19 cellular contexts compared by ENCODE assay signal in the genomic region with DNA sequence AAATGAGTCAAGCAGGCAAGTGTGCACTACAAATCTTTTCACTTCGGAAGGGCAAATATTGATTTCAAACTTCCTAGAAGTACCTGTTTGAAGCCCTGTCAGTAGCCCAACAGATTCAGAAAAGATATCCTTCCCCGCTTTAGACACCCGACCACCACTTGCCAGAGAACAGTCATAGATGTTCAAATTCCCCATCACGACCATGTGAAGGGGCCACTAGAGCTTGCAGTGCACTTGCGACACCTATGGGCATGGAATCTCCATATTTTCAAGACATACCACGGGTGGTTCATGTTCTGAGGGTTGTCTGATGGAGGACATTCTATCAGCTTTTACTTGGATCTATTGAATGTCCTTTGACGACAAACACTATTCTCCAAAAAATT. TPM values are rescaled to one million over a fixed set of nuclear protein-coding genes. Genes with fewer than 3 reads are reported as not detected.
DNase-seq lines count a peak whose midpoint lies in the region; ATAC-seq, FAIRE-seq and TF ChIP-seq lines count a peak whose summit lies in the region.
"Had no signal": no experiment of that assay in that cellular context is flagged by ENCODE, and none has a peak within 500 bp of the region (broad histone marks: within the 10 kb centered on the region; RNA-seq: fewer than 3 reads in every experiment).

No MANE protein-coding gene starts in this region.

- no peaks in the 10 kb centered on the region for H3K79me2 ChIP-seq in PC-3 (ENCODE audit: low read length)

- no peak for TF ChIP-seq EP300 in A549 (IDR thresholded peaks at IDR 0.05)

- H3K9me3 Mint-ChIP-seq in HFFc6 (no peaks in the 10 kb centered on the region), nephron progenitor cell (peaks cover 11% of the 10 kb centered on the region)
- peaks cover 5% of the 10 kb centered on the region for H3K9me3 Mint-ChIP-seq in activated CD4-positive, alpha-beta memory T cell treated with anti-CD3 and anti-CD28 coated beads, Interleukin-2, amount 10 ng/mL, durations not matched to agents 7 days and 5 days
- H3K9me3 Mint-ChIP-seq: activated naive CD8-positive, alpha-beta T cell treated with anti-CD3 and anti-CD28 coated beads, Interleukin-2, amount 50 U/mL, for 24 hours; central memory CD8-positive, alpha-beta T cell had no signal

- peaks cover 2% of the 10 kb centered on the region; the same call in 1 of the 2 replicates for H3K27me3 Mint-ChIP-seq in HFFc6 (ENCODE audit: insufficient read depth)
- peaks cover 12% of the 10 kb centered on the region for H3K27me3 Mint-ChIP-seq in activated CD4-positive, alpha-beta memory T cell treated with anti-CD3 and anti-CD28 coated beads, Interleukin-2, amount 10 ng/mL, durations not matched to agents 7 days and 5 days
- H3K27me3 Mint-ChIP-seq in nephron progenitor cell (ENCODE audit: low read depth, poor library complexity): peaks cover 19% of the 10 kb centered on the region
- H3K27me3 Mint-ChIP-seq: activated CD4-positive, alpha-beta T cell treated with anti-CD3 and anti-CD28 coated beads for 36 hours; activated naive CD8-positive, alpha-beta T cell treated with anti-CD3 and anti-CD28 coated beads, Interleukin-2, amount 50 U/mL, for 24 hours had no signal

- no peaks in the 10 kb centered on the region for H3K27me3 ChIP-seq in PC-3 (ENCODE audit: low read length)

- peak; percentile 37 to 52; a peak in 3 of 5 replicates for TF ChIP-seq RAD21 in A549 (conservative IDR thresholded peaks at IDR 0.05 in 1 of 2, IDR thresholded peaks at IDR 0.05 in 1 of 2)

- WGBS in A549 (ENCODE audit: missing lambda C conversion rate): 64% methylated on average over 7 of the region's 7 CpGs

- no peak for FAIRE-seq in A549 (lab: Jason Lieb, UNC)
- FAIRE-seq: H54 had no signal

- H3K9me2 ChIP-seq in PC-3 (replicated peaks; ENCODE audit: low read length): no peaks in the 10 kb centered on the region

- H3K9me3 ChIP-seq in A549 (no peaks in the 10 kb centered on the region), PC-3 (ENCODE audit: low read length) (no peaks in the 10 kb centered on the region), mucosa of descending colon (no peaks in the 10 kb centered on the region)

- H3K4me3 ChIP-seq in A549 (no peak overlapping the region), PC-3 (ENCODE audit: low read length) (no peak overlapping the region), choroid plexus epithelial cell (ENCODE audit: low read depth, low read length) (no peak overlapping the region), mucosa of descending colon (no peak overlapping the region)

- H3K4me1 Mint-ChIP-seq in HFFc6 (ENCODE audit: low read depth) (peaks cover 25% of the 10 kb centered on the region), nephron progenitor cell (peaks cover 18% of the 10 kb centered on the region)
- peaks cover 31% of the 10 kb centered on the region for H3K4me1 Mint-ChIP-seq in activated CD4-positive, alpha-beta memory T cell treated with anti-CD3 and anti-CD28 coated beads, Interleukin-2, amount 10 ng/mL, durations not matched to agents 7 days and 5 days
- H3K4me1 Mint-ChIP-seq: activated naive CD8-positive, alpha-beta T cell treated with anti-CD3 and anti-CD28 coated beads, Interleukin-2, amount 50 U/mL, for 24 hours had no signal

- TF ChIP-seq CTCF in A549 (IDR thresholded peaks at IDR 0.05) (peak; percentile 14; the same call in 1 of the 3 replicates), HFFc6 (IDR thresholded peaks at IDR 0.05) (peak; percentile 52; the same call in 1 of the 2 replicates), PC-3 (conservative IDR thresholded peaks at IDR 0.05; ENCODE audit: low read depth, low read length) (peak; percentile 60), choroid plexus epithelial cell (conservative IDR thresholded peaks at IDR 0.05; ENCODE audit: low read depth, low read length) (peak; percentile 34), nephron progenitor cell (IDR thresholded peaks at IDR 0.05) (no peak), mucosa of descending colon (IDR thresholded peaks at IDR 0.05) (no peak)

- intact Hi-C loops in PC-3 (cut with micrococcal nuclease) (loop anchor here (1.0 kb wide), 1 partner anchor 81 kb away; no protein-coding TSS in a partner anchor), mucosa of descending colon (cut with DNase I, micrococcal nuclease) (no loop called here)

- DNase-seq in A549 (ENCODE audit: low read depth in 1 of 2, low spot score in 1 of 2) (no peak), HFFc6 (no peak), PC-3 (peak; percentile 43), choroid plexus epithelial cell (ENCODE audit: low read depth) (peak; percentile 48), nephron progenitor cell (no peak), mucosa of descending colon (no peak)
- DNase-seq in activated CD4-positive, alpha-beta memory T cell treated with anti-CD3 and anti-CD28 coated beads, Interleukin-2, amount 10 ng/mL, durations not matched to agents 7 days and 5 days: no peak
- DNase-seq: activated CD4-positive, alpha-beta T cell treated with anti-CD3 and anti-CD28 coated beads for 36 hours; activated naive CD8-positive, alpha-beta T cell treated with anti-CD3 and anti-CD28 coated beads, Interleukin-2, amount 50 U/mL, for 24 hours; hippocampal formation; left colon; NCI-H2081; NCI-H774; T-cell had no signal

- H3K27ac ChIP-seq in A549: no peak overlapping the region; a peak in 1 of 6 replicates
- H3K27ac ChIP-seq in PC-3 (ENCODE audit: low read length): no peak overlapping the region

- POLR2A ChIA-PET in A549 (lab: Yijun Ruan, JAX): interaction anchor here (0.6 kb wide), 1 partner anchor 22 kb away, joined by 4 read pairs; no protein-coding TSS in a partner anchor
- POLR2A ChIA-PET in PC-3 (lab: Charles Lee; ENCODE audit: unreplicated experiment): no interaction called here
- POLR2A ChIA-PET in activated CD4-positive, alpha-beta memory T cell treated with anti-CD3 and anti-CD28 coated beads, Interleukin-2, amount 10 ng/mL, durations not matched to agents 7 days and 5 days (lab: Charles Lee): no interaction called here

- TF ChIP-seq POLR2A in A549 (IDR thresholded peaks at IDR 0.05; ENCODE audit: low read length): no peak

- H3K4me2 ChIP-seq in A549 (no peak overlapping the region), PC-3 (ENCODE audit: low read length) (no peak overlapping the region)

- CTCF ChIA-PET in A549 (lab: Yijun Ruan, JAX): interaction anchor here (0.6 to 16.3 kb wide), 10 partner anchors 11 to 362 kb away, joined by 3 to 170 read pairs (median 18); no protein-coding TSS in a partner anchor
- CTCF ChIA-PET in PC-3 (lab: Charles Lee): no interaction called here
- CTCF ChIA-PET in activated CD4-positive, alpha-beta memory T cell treated with anti-CD3 and anti-CD28 coated beads, Interleukin-2, amount 10 ng/mL, durations not matched to agents 7 days and 5 days (lab: Charles Lee): interaction anchor here (1.2 to 1.3 kb wide), 2 partner anchors 38 to 96 kb away, joined by 3 to 4 read pairs; no protein-coding TSS in a partner anchor

- H3K4me3 Mint-ChIP-seq in HFFc6 (peak overlapping the region; percentile 44), nephron progenitor cell (no peak overlapping the region)
- no peak overlapping the region for H3K4me3 Mint-ChIP-seq in activated CD4-positive, alpha-beta memory T cell treated with anti-CD3 and anti-CD28 coated beads, Interleukin-2, amount 10 ng/mL, durations not matched to agents 7 days and 5 days
- H3K4me3 Mint-ChIP-seq: activated CD4-positive, alpha-beta T cell treated with anti-CD3 and anti-CD28 coated beads for 36 hours; activated naive CD8-positive, alpha-beta T cell treated with anti-CD3 and anti-CD28 coated beads, Interleukin-2, amount 50 U/mL, for 24 hours; central memory CD8-positive, alpha-beta T cell; T-cell had no signal

- no TSS peak for BruUV-seq in PC-3 (replicated peaks; lab: Mats Ljungman, UMichigan)

- H3K27ac Mint-ChIP-seq in HFFc6: peak overlapping the region; percentile 4; the same call in 1 of the 2 replicates
- H3K27ac Mint-ChIP-seq in activated CD4-positive, alpha-beta memory T cell treated with anti-CD3 and anti-CD28 coated beads, Interleukin-2, amount 10 ng/mL, durations not matched to agents 7 days and 5 days: no peak overlapping the region
- no peak overlapping the region for H3K27ac Mint-ChIP-seq in nephron progenitor cell
- H3K27ac Mint-ChIP-seq: activated CD4-positive, alpha-beta T cell treated with anti-CD3 and anti-CD28 coated beads for 36 hours; activated naive CD8-positive, alpha-beta T cell treated with anti-CD3 and anti-CD28 coated beads, Interleukin-2, amount 50 U/mL, for 24 hours; T-cell had no signal

- no peak overlapping the region for H3K9ac ChIP-seq in PC-3 (ENCODE audit: low read length)

- ATAC-seq in A549 (peak in 1 of 2 experiments; percentile 39; a peak in 3 of 6 replicates), PC-3 (peak; percentile 59), HG03460 (IDR thresholded peaks at IDR 0.05; ENCODE audit: unreplicated experiment) (no peak), mucosa of descending colon (no peak)
- ATAC-seq: activated CD4-positive, alpha-beta T cell treated with anti-CD3 and anti-CD28 coated beads for 36 hours; activated naive CD8-positive, alpha-beta T cell treated with anti-CD3 and anti-CD28 coated beads, Interleukin-2, amount 50 U/mL, for 24 hours; left colon; T-cell had no signal

- H3F3A ChIP-seq in PC-3 (ENCODE audit: low read length, unreplicated experiment): no peaks in the 10 kb centered on the region

- no peaks in the 10 kb centered on the region for H4K20me1 ChIP-seq in PC-3 (ENCODE audit: low read length)

- H3K36me3 Mint-ChIP-seq in HFFc6 (ENCODE audit: low read depth) (no peaks in the 10 kb centered on the region), nephron progenitor cell (ENCODE audit: low read depth) (no peaks in the 10 kb centered on the region)
- H3K36me3 Mint-ChIP-seq in activated CD4-positive, alpha-beta memory T cell treated with anti-CD3 and anti-CD28 coated beads, Interleukin-2, amount 10 ng/mL, durations not matched to agents 7 days and 5 days (ENCODE audit: low read depth): peaks cover 2% of the 10 kb centered on the region

- H3K4me1 ChIP-seq in A549 (peaks cover 8% of the 10 kb centered on the region; the same call in 2 of the 3 replicates), PC-3 (ENCODE audit: insufficient read depth, low read length) (peaks cover 7% of the 10 kb centered on the region; the same call in 1 of the 2 replicates), mucosa of descending colon (ENCODE audit: low read depth) (no peaks in the 10 kb centered on the region)

- H2AFZ ChIP-seq in PC-3 (ENCODE audit: low read length): no peak overlapping the region

- H3K36me3 ChIP-seq in PC-3 (ENCODE audit: low read depth, low read length) (no peaks in the 10 kb centered on the region), mucosa of descending colon (ENCODE audit: low read depth) (no peaks in the 10 kb centered on the region)

RNA-seq across cellular contexts. Expression of a gene that starts 23.8 kb away (rescaled TPM):
- polyA plus RNA-seq in A549 (2011; rRNA removed) (not detected in 2 replicates), A549 (2017; fragmentation: RNase III; extraction: RNeasy Plus Mini Kit Qiagen cat#74134 plus additional on column Dnase treatment) (not detected in 3 replicates)
- not detected in 2 replicates for polyA plus RNA-seq in A549 (2012; cell fraction: cytosol; rRNA removed)
- polyA plus RNA-seq in A549 (2012; cell fraction: nucleus; rRNA removed): 0.12 and 0.15 TPM in 2 replicates
- not detected in 2 replicates for polyA minus RNA-seq in A549 (2011; rRNA and poly(A)+ RNA removed)
- total RNA-seq in HFFc6 (2021; fragmentation: NEBNext Ultra II Directional; extraction: Animal tissue kit (Norgen Biotek cat#: 25700)): not detected
- total RNA-seq in PC-3 (2014; rRNA removed) (not detected in 2 replicates), mucosa of descending colon (1 to 10 TPM; 3.0 to 6.5 (median 4.3) TPM)
- 100 to 1,000 TPM; 569 to 599 TPM for total RNA-seq in activated CD4-positive, alpha-beta memory T cell treated with anti-CD3 and anti-CD28 coated beads, Interleukin-2, amount 10 ng/mL, durations not matched to agents 7 days and 5 days
- total RNA-seq: epithelial cell of proximal tubule, progenitor cell of endocrine pancreas had no signal

RNA-seq across cellular contexts. Expression of a gene that starts 35.8 kb away (rescaled TPM):
- polyA plus RNA-seq in A549 (2011; rRNA removed) (1.8 and 2.6 TPM in 2 replicates), A549 (2017; fragmentation: RNase III; extraction: RNeasy Plus Mini Kit Qiagen cat#74134 plus additional on column Dnase treatment) (11.1 to 20.7 TPM (median 20.0 TPM) in 3 replicates)
- 13.2 and 22.4 TPM in 2 replicates for polyA plus RNA-seq in A549 (2012; cell fraction: cytosol; rRNA removed)
- polyA plus RNA-seq in A549 (2012; cell fraction: nucleus; rRNA removed): 19.3 and 20.6 TPM in 2 replicates
- 2.4 and 3.4 TPM in 2 replicates for polyA minus RNA-seq in A549 (2011; rRNA and poly(A)+ RNA removed)
- total RNA-seq in HFFc6 (2021; fragmentation: NEBNext Ultra II Directional; extraction: Animal tissue kit (Norgen Biotek cat#: 25700)): 10 to 100 TPM; 34.4 to 53.0 (median 45.5) TPM
- total RNA-seq in PC-3 (2014; rRNA removed) (0.04 TPM in 1 of 2 replicates, not detected in the other), mucosa of descending colon (1 to 10 TPM; 1.9 to 8.7 (median 2.8) TPM)
- total RNA-seq in activated CD4-positive, alpha-beta memory T cell treated with anti-CD3 and anti-CD28 coated beads, Interleukin-2, amount 10 ng/mL, durations not matched to agents 7 days and 5 days: under 1 TPM; 0.55 to 0.78 TPM
- total RNA-seq: activated CD4-positive, alpha-beta T cell treated with anti-CD3 and anti-CD28 coated beads for 36 hours had no signal

RNA-seq across cellular contexts. Expression of a gene that starts 50.0 kb away (rescaled TPM):
- polyA plus RNA-seq in A549 (2011; rRNA removed) (not detected in 2 replicates), A549 (2017; fragmentation: RNase III; extraction: RNeasy Plus Mini Kit Qiagen cat#74134 plus additional on column Dnase treatment) (0.08 TPM in 1 of 3 replicates, not detected in the others)
- polyA plus RNA-seq in A549 (2012; cell fraction: cytosol; rRNA removed): 0.01 TPM in 1 of 2 replicates, not detected in the other
- not detected in 2 replicates for polyA plus RNA-seq in A549 (2012; cell fraction: nucleus; rRNA removed)
- polyA minus RNA-seq in A549 (2011; rRNA and poly(A)+ RNA removed): not detected in 2 replicates
- total RNA-seq in HFFc6 (2021; fragmentation: NEBNext Ultra II Directional; extraction: Animal tissue kit (Norgen Biotek cat#: 25700)): not detected
- total RNA-seq in PC-3 (2014; rRNA removed) (not detected in 2 replicates), mucosa of descending colon (1 to 10 TPM in 2 of 3 donors, not detected in 1; 1.3 to 2.2 TPM)
- not detected for total RNA-seq in activated CD4-positive, alpha-beta memory T cell treated with anti-CD3 and anti-CD28 coated beads, Interleukin-2, amount 10 ng/mL, durations not matched to agents 7 days and 5 days
- total RNA-seq: activated CD4-positive, alpha-beta T cell treated with anti-CD3 and anti-CD28 coated beads for 36 hours; epithelial cell of proximal tubule; left colon; progenitor cell of endocrine pancreas had no signal

Comparison
In these comparisons a context has a peak if more than half of its experiments do, and no peak if none do; other contexts are left out.
1. DNase-seq: peak in PC-3 (single experiment) and choroid plexus epithelial cell (single experiment); none in A549 (0 of 2), HFFc6 (single experiment), activated CD4-positive, alpha-beta memory T cell treated with anti-CD3 and anti-CD28 coated beads, Interleukin-2, amount 10 ng/mL, durations not matched to agents 7 days and 5 days (single experiment), nephron progenitor cell (single experiment) and mucosa of descending colon (0 of 3).
2. CTCF ChIP-seq: peak in A549 (single experiment), HFFc6 (single experiment), PC-3 (single experiment) and choroid plexus epithelial cell (single experiment); none in nephron progenitor cell (single experiment) and mucosa of descending colon (single experiment).
3. RNA of a gene that starts 23.8 kb away (total RNA-seq): 569 to 599 TPM in activated CD4-positive, alpha-beta memory T cell treated with anti-CD3 and anti-CD28 coated beads, Interleukin-2, amount 10 ng/mL, durations not matched to agents 7 days and 5 days; 3.0 to 6.5 TPM in mucosa of descending colon, not detected in HFFc6 and not detected in PC-3; every median in the first group is over 10 times any median in the second.